10 cellular contexts compared by ENCODE assay signal in the genomic region with DNA sequence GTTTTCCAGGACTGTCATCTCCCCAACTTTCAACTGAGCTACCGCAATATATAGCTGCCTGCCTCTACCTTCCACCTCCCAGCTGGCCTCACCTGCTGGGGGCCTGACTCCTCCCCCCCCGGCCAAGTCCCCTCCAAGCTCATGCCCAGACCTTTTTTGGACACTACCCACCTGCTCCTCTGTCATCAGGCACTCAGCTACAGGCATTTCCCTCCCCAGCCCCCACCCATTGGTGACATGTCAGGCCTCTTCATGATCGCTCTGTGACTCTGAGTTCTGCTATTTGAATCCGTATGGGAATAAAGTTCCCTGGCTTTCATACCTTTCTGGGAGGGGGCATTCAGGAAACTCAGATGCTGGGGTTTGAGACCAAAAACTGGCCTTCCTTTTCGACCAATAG. TPM values are rescaled to one million over a fixed set of nuclear protein-coding genes. Genes with fewer than 3 reads are reported as not detected.
DNase-seq lines count a peak whose midpoint lies in the region; ATAC-seq and TF ChIP-seq lines count a peak whose summit lies in the region.
"Had no signal": no experiment of that assay in that cellular context is flagged by ENCODE, and none has a peak within 500 bp of the region (broad histone marks: within the 10 kb centered on the region; RNA-seq: fewer than 3 reads in every experiment).

No MANE protein-coding gene starts in this region.

- H3K4me1 ChIP-seq in IMR-90 (ENCODE audit: control insufficient read depth, insufficient read depth, low read length) (peaks cover 26% of the 10 kb centered on the region), BE2C (peaks cover 9% of the 10 kb centered on the region)

- no peak overlapping the region for H2BK120ac ChIP-seq in IMR-90 (ENCODE audit: low read depth, low read length)

- no peak overlapping the region for H3K27ac ChIP-seq in IMR-90 (ENCODE audit: insufficient read depth, low read length)

- CTCF ChIA-PET in AG04449 (lab: Yijun Ruan, JAX): interaction anchor here (0.7 to 3.9 kb wide), 10 partner anchors 10 to 236 kb away, joined by 3 to 28 read pairs (median 3); a partner anchor contains a TSS
- CTCF ChIA-PET in IMR-90 (lab: Yijun Ruan, JAX): interaction anchor here (0.6 to 1.7 kb wide), 3 partner anchors 21 to 329 kb away, joined by 3 to 8 read pairs (median 3); a partner anchor contains a TSS

- H3K9me3 ChIP-seq in IMR-90 (ENCODE audit: control insufficient read depth, insufficient read depth, low read length) (no peaks in the 10 kb centered on the region), BE2C (no peaks in the 10 kb centered on the region)

- H2AK5ac ChIP-seq in IMR-90 (ENCODE audit: low read depth, low read length): 0 out of 2 replicates have a peak overlapping the region, but pooled peaks have one; percentile 32

- H3K18ac ChIP-seq in IMR-90 (ENCODE audit: low read depth, low read length): no peak overlapping the region

- H2BK20ac ChIP-seq in IMR-90 (ENCODE audit: low read depth, low read length): no peak overlapping the region

- H3K14ac ChIP-seq in IMR-90 (replicated peaks; ENCODE audit: low read depth, low read length): no peak overlapping the region

- H3K4me3 Mint-ChIP-seq in dendritic cell treated with granulocyte-macrophage colony-stimulating factor and Interleukin-4, amounts not matched to agents 40 ng/mL and 50 ng/mL, for 4 days: peak overlapping the region; percentile 92
- peak overlapping the region; percentile 96 for H3K4me3 Mint-ChIP-seq in neural crest cell

- POLR2A ChIA-PET in AG04449 (lab: Yijun Ruan, JAX): no interaction called here
- POLR2A ChIA-PET in IMR-90 (lab: Charles Lee; ENCODE audit: unreplicated experiment): no interaction called here

- peaks cover 8% of the 10 kb centered on the region for H4K20me1 ChIP-seq in IMR-90 (ENCODE audit: insufficient read depth, low read length)

- no CpG with 5 or more reads among the region's 5 CpGs for WGBS in IMR-90 (ENCODE audit: extremely low coverage in 2 of 2, insufficient read length in 1 of 2), 2 experiments

- intact Hi-C loops in IMR-90 (cut with micrococcal nuclease): no loop called here
- intact Hi-C loops in dendritic cell treated with granulocyte-macrophage colony-stimulating factor and Interleukin-4, amounts not matched to agents 40 ng/mL and 50 ng/mL, for 4 days (cut with micrococcal nuclease): loop anchor here (2.0 to 5.0 kb wide), 2 partner anchors 25 to 33 kb away; a partner anchor contains a TSS

- no peak for ATAC-seq in IMR-90 (ENCODE audit: low read depth)
- no peak for ATAC-seq in GM18511 (IDR thresholded peaks at IDR 0.05; ENCODE audit: unreplicated experiment)

- H3K36me3 ChIP-seq in IMR-90 (ENCODE audit: control insufficient read depth, insufficient read depth, low read length) (no peaks in the 10 kb centered on the region), BE2C (no peaks in the 10 kb centered on the region)

- TF ChIP-seq CTCF in AG04449 (IDR thresholded peaks at IDR 0.05; ENCODE audit: insufficient read depth, low read length, missing control alignments): no peak
- no peak for TF ChIP-seq CTCF in IMR-90 (conservative IDR thresholded peaks at IDR 0.05; ENCODE audit: low read depth, low read length)
- TF ChIP-seq CTCF in neural crest cell (conservative IDR thresholded peaks at IDR 0.05): no peak
- no peak for TF ChIP-seq CTCF in BE2C (IDR thresholded peaks at IDR 0.05; ENCODE audit: low read depth, low read length)

- H3K9ac ChIP-seq in IMR-90 (ENCODE audit: low read depth, low read length): no peak overlapping the region

- TF ChIP-seq RAD21 in IMR-90 (IDR thresholded peaks at IDR 0.05; ENCODE audit: low read length): no peak

- H3K56ac ChIP-seq in IMR-90 (ENCODE audit: extremely low read depth, insufficient read depth, low read length): no peak overlapping the region

- no peak overlapping the region for H2AFZ ChIP-seq in IMR-90 (replicated peaks; ENCODE audit: low read length, poor library complexity)

- no peak for TF ChIP-seq POLR2A in IMR-90 (IDR thresholded peaks at IDR 0.05; ENCODE audit: low read depth, low read length)

- H3K27ac Mint-ChIP-seq in dendritic cell treated with granulocyte-macrophage colony-stimulating factor and Interleukin-4, amounts not matched to agents 40 ng/mL and 50 ng/mL, for 4 days: peak overlapping the region; percentile 93
- H3K27ac Mint-ChIP-seq in neural crest cell (ENCODE audit: unreplicated experiment): no peak overlapping the region

- no peak overlapping the region for H2AK9ac ChIP-seq in IMR-90 (replicated peaks; ENCODE audit: low read depth, low read length, poor library complexity)

- peaks cover 17% of the 10 kb centered on the region; the same call in 1 of the 2 replicates for H3K9me1 ChIP-seq in IMR-90 (ENCODE audit: insufficient read depth, low read length)

- no peak overlapping the region for H4K8ac ChIP-seq in IMR-90 (ENCODE audit: low read depth in 2 of 2, low read length in 2 of 2)

- no peaks in the 10 kb centered on the region for H3K27me3 Mint-ChIP-seq in dendritic cell treated with granulocyte-macrophage colony-stimulating factor and Interleukin-4, amounts not matched to agents 40 ng/mL and 50 ng/mL, for 4 days
- no peaks in the 10 kb centered on the region for H3K27me3 Mint-ChIP-seq in neural crest cell (ENCODE audit: low read depth)

- BruUV-seq in IMR-90 (replicated peaks; lab: Mats Ljungman, UMichigan): no TSS peak

- no peak overlapping the region for H3K4me2 ChIP-seq in IMR-90 (ENCODE audit: low read depth, low read length)

- H3K36me3 Mint-ChIP-seq in dendritic cell treated with granulocyte-macrophage colony-stimulating factor and Interleukin-4, amounts not matched to agents 40 ng/mL and 50 ng/mL, for 4 days (ENCODE audit: low read depth): peaks cover 28% of the 10 kb centered on the region
- H3K36me3 Mint-ChIP-seq in neural crest cell (ENCODE audit: low read depth): no peaks in the 10 kb centered on the region

- no peak overlapping the region for H2BK5ac ChIP-seq in IMR-90 (ENCODE audit: low read depth, low read length, poor library complexity, severe bottlenecking)

- H4K91ac ChIP-seq in IMR-90 (ENCODE audit: insufficient read depth, low read depth, low read length): no peak overlapping the region

- peak overlapping the region; percentile 76; the same call in 1 of the 2 replicates for H3K4me3 ChIP-seq in AG04449 (ENCODE audit: low read depth, low read length)
- H3K4me3 ChIP-seq in IMR-90 (ENCODE audit: insufficient read depth, low read depth, low read length): no peak overlapping the region
- H3K4me3 ChIP-seq in BE2C (ENCODE audit: low read depth, low read length): no peak overlapping the region

- H3K23ac ChIP-seq in IMR-90 (ENCODE audit: low read depth, low read length): peak overlapping the region; percentile 91; the same call in 1 of the 2 replicates

- no peaks in the 10 kb centered on the region for H3K9me3 Mint-ChIP-seq in dendritic cell treated with granulocyte-macrophage colony-stimulating factor and Interleukin-4, amounts not matched to agents 40 ng/mL and 50 ng/mL, for 4 days
- H3K9me3 Mint-ChIP-seq in neural crest cell: no peaks in the 10 kb centered on the region

- H4K5ac ChIP-seq in IMR-90 (ENCODE audit: low read depth, low read length): no peak overlapping the region

- H3K4me1 Mint-ChIP-seq in dendritic cell treated with granulocyte-macrophage colony-stimulating factor and Interleukin-4, amounts not matched to agents 40 ng/mL and 50 ng/mL, for 4 days (ENCODE audit: low read depth): peaks cover 85% of the 10 kb centered on the region
- peaks cover 32% of the 10 kb centered on the region for H3K4me1 Mint-ChIP-seq in neural crest cell

- H3K4ac ChIP-seq in IMR-90 (ENCODE audit: low read depth, low read length): no peak overlapping the region

- H2BK15ac ChIP-seq in IMR-90 (ENCODE audit: low read depth, low read length): no peak overlapping the region

- H3K79me1 ChIP-seq in IMR-90 (ENCODE audit: low read depth in 1 of 2, low read length in 2 of 2): peaks cover 10 to 73% of the 10 kb centered on the region in 2 experiments

- no peaks in the 10 kb centered on the region for H3K27me3 ChIP-seq in IMR-90 (ENCODE audit: control insufficient read depth, insufficient read depth, low read length)
- H3K27me3 ChIP-seq in BE2C: no peaks in the 10 kb centered on the region

- in situ Hi-C loops in IMR-90 (cut with MboI; ENCODE audit: low sequenced_read_pairs): no loop called here

- DNase-seq in AG04449 (ENCODE audit: low read depth, low spot score): no peak
- no peak for DNase-seq in IMR-90
- DNase-seq in neural crest cell (ENCODE audit: low read depth, low spot score): no peak
- DNase-seq in iPS-NIHi11 (ENCODE audit: low spot score): no peak
- no peak for DNase-seq in NCI-H2171 (lab: John Stamatoyannopoulos, UW)
- no peak for DNase-seq in BE2C
- DNase-seq: activated CD8-positive, alpha-beta memory T cell treated with anti-CD3 and anti-CD28 coated beads, Interleukin-2, amount 50 U/mL, for 4 hours had no signal

- dilution Hi-C loops in IMR-90 (cut with HindIII; ENCODE audit: low sequenced_read_pairs, unreplicated experiment): no loop called here

RNA-seq across cellular contexts. Expression of a gene that starts 1.8 kb away (rescaled TPM):
- 18.1 TPM in 2 replicates for total RNA-seq in IMR-90 (2012; rRNA removed)
- polyA plus RNA-seq in IMR-90 (2012; rRNA removed): 67.1 and 94.5 TPM in 2 replicates
- polyA plus RNA-seq in IMR-90 (2012; cell fraction: cytosol; rRNA removed): 79.9 and 102 TPM in 2 replicates
- 44.8 and 64.7 TPM in 2 replicates for polyA plus RNA-seq in IMR-90 (2012; cell fraction: nucleus; rRNA removed; ENCODE audit: low replicate concordance)
- 103 TPM in 2 replicates for total RNA-seq in neural crest cell
- polyA plus RNA-seq in BE2C (2012; ENCODE audit: insufficient read depth, insufficient read length, low read depth): 27.4 TPM

RNA-seq across cellular contexts. Expression of a gene that starts 20.6 kb away (rescaled TPM):
- total RNA-seq in IMR-90 (2012; rRNA removed) (10.4 and 13.1 TPM in 2 replicates), neural crest cell (54.8 and 55.6 TPM in 2 replicates)
- 11.3 and 12.1 TPM in 2 replicates for polyA plus RNA-seq in IMR-90 (2012; rRNA removed)
- 16.3 and 18.8 TPM in 2 replicates for polyA plus RNA-seq in IMR-90 (2012; cell fraction: cytosol; rRNA removed)
- 3.4 and 7.9 TPM in 2 replicates for polyA plus RNA-seq in IMR-90 (2012; cell fraction: nucleus; rRNA removed; ENCODE audit: low replicate concordance)
- 3.3 TPM for polyA plus RNA-seq in BE2C (2012; ENCODE audit: insufficient read depth, insufficient read length, low read depth)

RNA-seq across cellular contexts. Expression of a gene that starts 25.2 kb away (rescaled TPM):
- total RNA-seq in IMR-90 (2012; rRNA removed) (6.5 and 7.5 TPM in 2 replicates), neural crest cell (67.2 and 71.9 TPM in 2 replicates)
- 14.1 and 16.3 TPM in 2 replicates for polyA plus RNA-seq in IMR-90 (2012; rRNA removed)
- 13.3 and 22.9 TPM in 2 replicates for polyA plus RNA-seq in IMR-90 (2012; cell fraction: cytosol; rRNA removed)
- polyA plus RNA-seq in IMR-90 (2012; cell fraction: nucleus; rRNA removed; ENCODE audit: low replicate concordance): 23.0 and 32.5 TPM in 2 replicates
- polyA plus RNA-seq in BE2C (2012; ENCODE audit: insufficient read depth, insufficient read length, low read depth): 76.0 TPM

RNA-seq across cellular contexts. Expression of a gene that starts 30.2 kb away (rescaled TPM):
- total RNA-seq in IMR-90 (2012; rRNA removed) (not detected in 2 replicates), neural crest cell (not detected in 2 replicates)
- not detected in 2 replicates for polyA plus RNA-seq in IMR-90 (2012; rRNA removed)
- polyA plus RNA-seq in IMR-90 (2012; cell fraction: cytosol; rRNA removed): not detected in 2 replicates
- not detected in 2 replicates for polyA plus RNA-seq in IMR-90 (2012; cell fraction: nucleus; rRNA removed; ENCODE audit: low replicate concordance)
- polyA plus RNA-seq in BE2C (2012; ENCODE audit: insufficient read depth, insufficient read length, low read depth): not detected
- total RNA-seq: myocyte had no signal

RNA-seq across cellular contexts. Expression of a gene that starts 43.2 kb away (rescaled TPM):
- under 0.01 TPM in 2 replicates for total RNA-seq in IMR-90 (2012; rRNA removed)
- polyA plus RNA-seq in IMR-90 (2012; rRNA removed): 0.68 and 0.86 TPM in 2 replicates
- polyA plus RNA-seq in IMR-90 (2012; cell fraction: cytosol; rRNA removed): 1.1 and 2.2 TPM in 2 replicates
- 0.86 and 1.1 TPM in 2 replicates for polyA plus RNA-seq in IMR-90 (2012; cell fraction: nucleus; rRNA removed; ENCODE audit: low replicate concordance)
- total RNA-seq in neural crest cell: 0.39 and 0.98 TPM in 2 replicates
- polyA plus RNA-seq in BE2C (2012; ENCODE audit: insufficient read depth, insufficient read length, low read depth): 10.5 TPM
